In the genomic region with DNA sequence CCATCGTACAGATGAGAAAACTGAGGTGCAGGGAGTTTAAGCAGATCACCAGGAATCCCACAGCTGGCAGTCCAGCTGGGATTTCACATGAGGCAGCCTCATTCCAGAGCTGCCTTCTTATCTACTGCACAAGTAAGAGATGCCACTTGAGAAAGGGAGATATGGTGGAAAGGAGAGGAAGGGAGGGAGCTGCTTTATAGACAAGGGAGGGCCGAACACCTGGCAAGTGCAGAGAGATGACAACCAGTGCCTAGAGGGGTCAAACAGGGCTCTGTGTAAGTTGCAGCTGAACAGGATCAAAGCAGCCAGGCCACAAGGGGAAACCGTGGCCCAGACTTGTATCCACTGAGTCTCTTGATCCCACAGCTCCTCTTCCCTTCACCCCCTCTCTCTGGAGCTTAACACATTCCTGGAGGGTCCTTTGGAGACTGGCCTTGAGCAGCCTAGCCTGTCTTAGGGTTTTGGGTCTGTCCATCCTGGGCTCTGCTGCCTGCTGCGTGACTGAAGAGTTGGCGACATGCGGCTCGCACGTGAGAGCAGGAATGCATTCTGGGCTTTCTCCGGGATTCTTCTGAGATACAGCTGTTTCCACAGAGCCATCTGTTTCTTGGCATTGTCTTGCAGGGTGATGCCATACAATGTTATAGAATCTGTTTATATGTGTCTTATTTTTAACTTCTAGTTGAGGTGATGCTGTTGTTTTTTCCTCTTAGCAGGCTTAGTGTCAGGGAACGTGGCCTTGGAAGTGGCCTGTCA, we compare ENCODE assay signal across 16 cellular contexts.
"Had no signal": no experiment of that assay in that cellular context is flagged by ENCODE, and none has a peak within 500 bp of the region (broad histone marks: within the 10 kb centered on the region; RNA-seq: fewer than 3 reads in every experiment).

No MANE protein-coding gene starts in this region.

- H3K27me3 Mint-ChIP-seq: activated CD8-positive, alpha-beta memory T cell treated with anti-CD3 and anti-CD28 coated beads, Interleukin-2, amount 10 ng/mL, durations not matched to agents 7 days and 5 days; activated T-cell treated with anti-CD3 and anti-CD28 coated beads, Interleukin-2, amount 50 U/mL, for 24 hours; central memory CD8-positive, alpha-beta T cell; dendritic cell treated with granulocyte-macrophage colony-stimulating factor and Interleukin-4, amounts not matched to agents 40 ng/mL and 50 ng/mL, for 4 days; effector memory CD8-positive, alpha-beta T cell had no signal

- H3K9me3 Mint-ChIP-seq: activated naive CD4-positive, alpha-beta T cell treated with anti-CD3 and anti-CD28 coated beads, Interleukin-2, amount 50 U/mL, for 24 hours; immature natural killer cell; nephron progenitor cell had no signal

- ATAC-seq: activated CD4-positive, CD25-positive, alpha-beta regulatory T cell treated with anti-CD3 and anti-CD28 coated beads, Interleukin-2, amount 50 U/mL, for 24 hours; activated CD8-positive, alpha-beta memory T cell treated with anti-CD3 and anti-CD28 coated beads, Interleukin-2, amount 10 ng/mL, durations not matched to agents 7 days and 5 days; effector memory CD8-positive, alpha-beta T cell had no signal

- H3K36me3 Mint-ChIP-seq: activated CD8-positive, alpha-beta memory T cell treated with anti-CD3 and anti-CD28 coated beads, Interleukin-2, amount 10 ng/mL, durations not matched to agents 7 days and 5 days; activated naive CD4-positive, alpha-beta T cell treated with anti-CD3 and anti-CD28 coated beads, Interleukin-2, amount 50 U/mL, for 24 hours; immature natural killer cell had no signal

- DNase-seq: activated CD4-positive, alpha-beta T cell treated with anti-CD3 and anti-CD28 coated beads, Interleukin-2, amount 50 U/mL, for 48 hours; activated CD8-positive, alpha-beta memory T cell treated with anti-CD3 and anti-CD28 coated beads, Interleukin-2, amount 10 ng/mL, durations not matched to agents 7 days and 5 days; activated effector memory CD4-positive, alpha-beta T cell treated with Interleukin-2 at 50 U/mL for 16 hours; activated T-cell treated with anti-CD3 and anti-CD28 coated beads, Interleukin-2, amount 50 U/mL, for 24 hours; effector memory CD8-positive, alpha-beta T cell; immature natural killer cell; left cardiac atrium; nephron progenitor cell; stimulated activated CD4-positive, alpha-beta T cell treated with anti-CD3 and anti-CD28 coated beads, Interleukin-4, amount 100 ng/mL, for 4 hours; thyroid gland had no signal

- H3K4me1 Mint-ChIP-seq: activated CD8-positive, alpha-beta memory T cell treated with anti-CD3 and anti-CD28 coated beads, Interleukin-2, amount 10 ng/mL, durations not matched to agents 7 days and 5 days; activated naive CD4-positive, alpha-beta T cell treated with anti-CD3 and anti-CD28 coated beads, Interleukin-2, amount 50 U/mL, for 24 hours; central memory CD8-positive, alpha-beta T cell; immature natural killer cell; nephron progenitor cell had no signal

- H3K4me3 Mint-ChIP-seq: activated CD8-positive, alpha-beta memory T cell treated with anti-CD3 and anti-CD28 coated beads, Interleukin-2, amount 10 ng/mL, durations not matched to agents 7 days and 5 days; activated naive CD4-positive, alpha-beta T cell treated with anti-CD3 and anti-CD28 coated beads, Interleukin-2, amount 50 U/mL, for 24 hours; activated T-cell treated with anti-CD3 and anti-CD28 coated beads, Interleukin-2, amount 50 U/mL, for 24 hours; central memory CD8-positive, alpha-beta T cell; dendritic cell treated with granulocyte-macrophage colony-stimulating factor and Interleukin-4, amounts not matched to agents 40 ng/mL and 50 ng/mL, for 4 days; effector memory CD8-positive, alpha-beta T cell; immature natural killer cell; nephron progenitor cell had no signal

- H3K4me3 ChIP-seq: skin epidermis, thyroid gland, vagina had no signal

- H3K27ac Mint-ChIP-seq: activated CD8-positive, alpha-beta memory T cell treated with anti-CD3 and anti-CD28 coated beads, Interleukin-2, amount 10 ng/mL, durations not matched to agents 7 days and 5 days; activated naive CD4-positive, alpha-beta T cell treated with anti-CD3 and anti-CD28 coated beads, Interleukin-2, amount 50 U/mL, for 24 hours; activated T-cell treated with anti-CD3 and anti-CD28 coated beads, Interleukin-2, amount 50 U/mL, for 24 hours; dendritic cell treated with granulocyte-macrophage colony-stimulating factor and Interleukin-4, amounts not matched to agents 40 ng/mL and 50 ng/mL, for 4 days; immature natural killer cell; nephron progenitor cell had no signal
